In genomic region chr20:44497761-44498160, GRCh38 we compare ENCODE assay signal across 2 cellular contexts.
TF ChIP-seq lines count a peak whose summit lies in the region.

No MANE protein-coding gene starts in this region.

TF ChIP-seq in HepG2, 621 proteins besides CTCF, POLR2A, EP300 and RAD21:
- TF ChIP-seq MATR3 (CRISPR knock-in tag; IDR thresholded peaks at IDR 0.05) (no peak), RBM22 (optimal IDR thresholded peaks at IDR 0.05; ENCODE audit: low read length) (peak; percentile 21)
TF ChIP-seq in HepG2: peak in this region for 1.

TF ChIP-seq in GM23338, 12 proteins besides CTCF, POLR2A, EP300 and RAD21:
- TF ChIP-seq ZNF331 (CRISPR knock-in tag; IDR thresholded peaks at IDR 0.05; ENCODE audit: low read depth), result no peak
- TF ChIP-seq EZH2 (IDR thresholded peaks at IDR 0.05; ENCODE audit: low read depth, unreplicated experiment), result no peak
- TF ChIP-seq, protein P1, sequence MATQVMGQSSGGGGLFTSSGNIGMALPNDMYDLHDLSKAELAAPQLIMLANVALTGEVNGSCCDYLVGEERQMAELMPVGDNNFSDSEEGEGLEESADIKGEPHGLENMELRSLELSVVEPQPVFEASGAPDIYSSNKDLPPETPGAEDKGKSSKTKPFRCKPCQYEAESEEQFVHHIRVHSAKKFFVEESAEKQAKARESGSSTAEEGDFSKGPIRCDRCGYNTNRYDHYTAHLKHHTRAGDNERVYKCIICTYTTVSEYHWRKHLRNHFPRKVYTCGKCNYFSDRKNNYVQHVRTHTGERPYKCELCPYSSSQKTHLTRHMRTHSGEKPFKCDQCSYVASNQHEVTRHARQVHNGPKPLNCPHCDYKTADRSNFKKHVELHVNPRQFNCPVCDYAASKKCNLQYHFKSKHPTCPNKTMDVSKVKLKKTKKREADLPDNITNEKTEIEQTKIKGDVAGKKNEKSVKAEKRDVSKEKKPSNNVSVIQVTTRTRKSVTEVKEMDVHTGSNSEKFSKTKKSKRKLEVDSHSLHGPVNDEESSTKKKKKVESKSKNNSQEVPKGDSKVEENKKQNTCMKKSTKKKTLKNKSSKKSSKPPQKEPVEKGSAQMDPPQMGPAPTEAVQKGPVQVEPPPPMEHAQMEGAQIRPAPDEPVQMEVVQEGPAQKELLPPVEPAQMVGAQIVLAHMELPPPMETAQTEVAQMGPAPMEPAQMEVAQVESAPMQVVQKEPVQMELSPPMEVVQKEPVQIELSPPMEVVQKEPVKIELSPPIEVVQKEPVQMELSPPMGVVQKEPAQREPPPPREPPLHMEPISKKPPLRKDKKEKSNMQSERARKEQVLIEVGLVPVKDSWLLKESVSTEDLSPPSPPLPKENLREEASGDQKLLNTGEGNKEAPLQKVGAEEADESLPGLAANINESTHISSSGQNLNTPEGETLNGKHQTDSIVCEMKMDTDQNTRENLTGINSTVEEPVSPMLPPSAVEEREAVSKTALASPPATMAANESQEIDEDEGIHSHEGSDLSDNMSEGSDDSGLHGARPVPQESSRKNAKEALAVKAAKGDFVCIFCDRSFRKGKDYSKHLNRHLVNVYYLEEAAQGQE (IDR thresholded peaks at IDR 0.05; ENCODE audit: unreplicated experiment), result no peak
- no peak for TF ChIP-seq NANOG (IDR thresholded peaks at IDR 0.05; ENCODE audit: borderline replicate concordance)
- TF ChIP-seq JUNB (IDR thresholded peaks at IDR 0.05; ENCODE audit: unreplicated experiment), result no peak
- TF ChIP-seq ZNF462 (CRISPR knock-in tag; IDR thresholded peaks at IDR 0.05), result no peak
- TF ChIP-seq EZH2phosphoT487 (IDR thresholded peaks at IDR 0.05; ENCODE audit: unreplicated experiment), result no peak
- no peak for TF ChIP-seq POLR2AphosphoS5 (IDR thresholded peaks at IDR 0.05; ENCODE audit: low read depth)
- no peak for TF ChIP-seq STAT1 (IDR thresholded peaks at IDR 0.05; ENCODE audit: unreplicated experiment)
- no peak for TF ChIP-seq ETS1 (IDR thresholded peaks at IDR 0.05)
- no peak for TF ChIP-seq CREB1 (CRISPR knock-in tag; IDR thresholded peaks at IDR 0.05; ENCODE audit: low read depth)
- TF ChIP-seq ZNF114 (CRISPR knock-in tag; IDR thresholded peaks at IDR 0.05), result no peak
